In genomic region chr1:243848165-243849088, GRCh38 we compare ENCODE assay signal across 8 cellular contexts. TPM values are rescaled to one million over a fixed set of nuclear protein-coding genes. Genes with fewer than 3 reads are reported as not detected.
A peak's percentile ranks its signal among the peaks of the same experiment; 100 is the strongest.
DNase-seq lines count a peak whose midpoint lies in the region; ATAC-seq, FAIRE-seq and TF ChIP-seq lines count a peak whose summit lies in the region.

No MANE protein-coding gene starts in this region.

- peaks cover 37% of the 10 kb centered on the region for H4K20me1 ChIP-seq in astrocyte (ENCODE audit: insufficient read depth, low read length)

- peak overlapping the region; percentile 91 for H3K4me2 ChIP-seq in astrocyte (ENCODE audit: low read length)

- DNase-seq in activated naive CD4-positive, alpha-beta T cell treated with Interleukin-2 at 50 U/mL for 16 hours = no peak
- DNase-seq in astrocyte (ENCODE audit: low read depth) (no peak), lung (ENCODE audit: low spot score) (no peak), upper lobe of left lung (no peak), NCI-H2029 treated with DMSO at 0.1 percent for 48 hours (lab: John Stamatoyannopoulos, UW) (no peak), NCI-H510A treated with DMSO at 0.1 percent for 48 hours (lab: John Stamatoyannopoulos, UW) (no peak)

- WGBS in lung, 2 donors = 41 to 50% methylated on average over 8 of the region's 8 CpGs
- WGBS in upper lobe of left lung, 2 donors = 42 to 45% methylated on average over 8 of the region's 8 CpGs

- TF ChIP-seq POLR2A in upper lobe of left lung (IDR thresholded peaks at IDR 0.05) = no peak

- H2AFZ ChIP-seq in astrocyte (ENCODE audit: low read depth, low read length) = no peak overlapping the region

- H3K9me3 Mint-ChIP-seq in activated naive CD4-positive, alpha-beta T cell treated with anti-CD3 and anti-CD28 coated beads, Interleukin-2, amount 50 U/mL, for 24 hours = no peaks in the 10 kb centered on the region
- no peaks in the 10 kb centered on the region for H3K9me3 Mint-ChIP-seq in astrocyte (ENCODE audit: unreplicated experiment)

- peaks cover 60% of the 10 kb centered on the region for H3K4me1 Mint-ChIP-seq in activated naive CD4-positive, alpha-beta T cell treated with anti-CD3 and anti-CD28 coated beads, Interleukin-2, amount 50 U/mL, for 24 hours
- peaks cover 7% of the 10 kb centered on the region for H3K4me1 Mint-ChIP-seq in astrocyte (ENCODE audit: low read depth, unreplicated experiment)

- H3K36me3 ChIP-seq in astrocyte (ENCODE audit: insufficient read depth, low read length) (no peaks in the 10 kb centered on the region), lung (ENCODE audit: control insufficient read depth in 2 of 2, insufficient read depth in 2 of 2, low read length in 2 of 2) (no peaks in the 10 kb centered on the region), upper lobe of left lung (no peaks in the 10 kb centered on the region)

- no peaks in the 10 kb centered on the region for H3K9me3 ChIP-seq in astrocyte (ENCODE audit: insufficient read depth, low read depth, low read length)
- no peaks in the 10 kb centered on the region for H3K9me3 ChIP-seq in lung (ENCODE audit: control insufficient read depth in 2 of 2, insufficient read depth in 1 of 2, low read length in 1 of 2)
- no peaks in the 10 kb centered on the region for H3K9me3 ChIP-seq in upper lobe of left lung

- FAIRE-seq in astrocyte (lab: Jason Lieb, UNC) = no peak

- H3K27me3 ChIP-seq in astrocyte (ENCODE audit: insufficient read depth, low read length) (no peaks in the 10 kb centered on the region), lung (ENCODE audit: control insufficient read depth, insufficient read depth) (no peaks in the 10 kb centered on the region), upper lobe of left lung (peaks cover 0 to 8% (median 3%) of the 10 kb centered on the region in 4 donors)

- peak overlapping the region; percentile 74 for H3K27ac ChIP-seq in astrocyte (ENCODE audit: low read depth, low read length)
- peak overlapping the region; percentile 91 to 94 for H3K27ac ChIP-seq in lung (ENCODE audit: low read depth in 1 of 2, low read length in 1 of 2)
- H3K27ac ChIP-seq in upper lobe of left lung = peak overlapping the region; percentile 95 to 99 (median 96)

- H3K36me3 Mint-ChIP-seq in activated naive CD4-positive, alpha-beta T cell treated with anti-CD3 and anti-CD28 coated beads, Interleukin-2, amount 50 U/mL, for 24 hours = no peaks in the 10 kb centered on the region
- no peaks in the 10 kb centered on the region for H3K36me3 Mint-ChIP-seq in astrocyte (ENCODE audit: low read depth, unreplicated experiment)

- TF ChIP-seq CTCF in astrocyte (IDR thresholded peaks at IDR 0.05; ENCODE audit: insufficient read depth, low read depth, low read length) (no peak), lung (IDR thresholded peaks at IDR 0.05; ENCODE audit: control extremely low read depth, extremely low read depth) (no peak), upper lobe of left lung (IDR thresholded peaks at IDR 0.05) (no peak)

- peaks cover 55% of the 10 kb centered on the region for H3K79me2 ChIP-seq in astrocyte (ENCODE audit: insufficient read depth, low read length)

- H3K9ac ChIP-seq in astrocyte (ENCODE audit: low read length) = peak overlapping the region; percentile 84

- no peaks in the 10 kb centered on the region for H3K27me3 Mint-ChIP-seq in activated naive CD4-positive, alpha-beta T cell treated with anti-CD3 and anti-CD28 coated beads, Interleukin-2, amount 50 U/mL, for 24 hours
- H3K27me3 Mint-ChIP-seq in astrocyte (ENCODE audit: low read depth, unreplicated experiment) = no peaks in the 10 kb centered on the region

- no peak for TF ChIP-seq EP300 in upper lobe of left lung (IDR thresholded peaks at IDR 0.05)

- peak overlapping the region; percentile 96 for H3K4me3 Mint-ChIP-seq in activated naive CD4-positive, alpha-beta T cell treated with anti-CD3 and anti-CD28 coated beads, Interleukin-2, amount 50 U/mL, for 24 hours
- H3K4me3 Mint-ChIP-seq in astrocyte (ENCODE audit: unreplicated experiment) = peak overlapping the region; percentile 96

- H3K27ac Mint-ChIP-seq in activated naive CD4-positive, alpha-beta T cell treated with anti-CD3 and anti-CD28 coated beads, Interleukin-2, amount 50 U/mL, for 24 hours = peak overlapping the region; percentile 98
- H3K27ac Mint-ChIP-seq in astrocyte (ENCODE audit: unreplicated experiment) = peak overlapping the region; percentile 94

- ATAC-seq in lung (ENCODE audit: insufficient read depth, low FRiP score) = no peak
- no peak for ATAC-seq in upper lobe of left lung (ENCODE audit: low FRiP score in 2 of 2)
- ATAC-seq in GM19397 (IDR thresholded peaks at IDR 0.05; ENCODE audit: unreplicated experiment) = no peak

- H3K4me1 ChIP-seq in astrocyte (ENCODE audit: insufficient read depth, low read length) (peaks cover 9% of the 10 kb centered on the region), lung (ENCODE audit: control insufficient read depth in 2 of 2, insufficient read depth in 2 of 2, low read length in 2 of 2) (peaks cover 2 to 3% of the 10 kb centered on the region in 2 donors), upper lobe of left lung (peaks cover 14 to 29% (median 18%) of the 10 kb centered on the region in 4 donors)

- H3K4me3 ChIP-seq in astrocyte (ENCODE audit: insufficient read depth, low read depth, low read length) (peak overlapping the region; percentile 70), lung (peak overlapping the region; percentile 85), upper lobe of left lung (peak overlapping the region; percentile 74 to 94 (median 88))

RNA-seq across cellular contexts. Expression of gene AKT3, which starts 1.6 kb away (rescaled TPM):
- total RNA-seq in astrocyte (62.2 and 64.5 TPM in 2 replicates), lung (10 to 100 TPM; 39.4 to 53.1 TPM), upper lobe of left lung (10 to 100 TPM; 23.0 to 51.2 (median 46.8) TPM)
- polyA plus RNA-seq in lung = 1 to 10 TPM; 7.1 to 8.2 TPM
